17 cellular contexts compared by ENCODE assay signal in genomic region chr7:1034769-1035168, GRCh38. TPM values are rescaled to one million over a fixed set of nuclear protein-coding genes. Genes with fewer than 3 reads are reported as not detected.
"Had no signal": no experiment of that assay in that cellular context is flagged by ENCODE, and none has a peak within 500 bp of the region (broad histone marks: within the 10 kb centered on the region; RNA-seq: fewer than 3 reads in every experiment).

No MANE protein-coding gene starts in this region.

RNA-seq across cellular contexts. Expression of gene CYP2W1, which starts 51.8 kb away (rescaled TPM):
- total RNA-seq: activated CD4-positive, alpha-beta memory T cell treated with anti-CD3 and anti-CD28 coated beads, Interleukin-2, amount 10 ng/mL, durations not matched to agents 7 days and 5 days; activated CD4-positive, alpha-beta T cell treated with anti-CD3 and anti-CD28 coated beads for 36 hours; activated CD4-positive, alpha-beta T cell treated with anti-CD3 and anti-CD28 coated beads, Interleukin-2, amount 10 ng/mL, durations not matched to agents 7 days and 5 days; activated CD8-positive, alpha-beta memory T cell treated with anti-CD3 and anti-CD28 coated beads, Interleukin-2, amount 10 ng/mL, durations not matched to agents 7 days and 5 days; activated CD8-positive, alpha-beta T cell treated with anti-CD3 and anti-CD28 coated beads, Interleukin-2, amount 10 ng/mL, durations not matched to agents 7 days and 5 days; activated naive CD4-positive, alpha-beta T cell treated with anti-CD3 and anti-CD28 coated beads, Interleukin-2, amount 50 U/mL, for 72 hours; activated T-helper 2 cell treated with anti-CD3 and anti-CD28 coated beads, Interferon-gamma antibody, Interleukin-2, Interleukin-4, amounts not matched to agents 10 μg/mL and 5 μg/mL and 100 μg/mL, durations not matched to agents 14 hours and 24 hours and 36 hours; aorta; astrocyte; body of pancreas; breast epithelium; cardiac septum; cerebellum; T-helper 1 cell treated with Interleukin-12 subunit alpha and Interleukin-12 subunit beta and Interleukin-4 antibody, amounts not matched to agents 30 ng/mL and 1 ng/mL, for 36 hours; T-helper 17 cell; T-helper 2 cell treated with Interferon-gamma antibody and Interleukin-4, amounts not matched to agents 100 ng/mL and 5 ng/mL, for 36 hours; WTC11 had no signal
- polyA plus RNA-seq: aorta had no signal

RNA-seq across cellular contexts. Expression of gene GPER1, which starts 53.1 kb away (rescaled TPM):
- total RNA-seq: activated CD4-positive, alpha-beta T cell treated with anti-CD3 and anti-CD28 coated beads for 36 hours; activated CD8-positive, alpha-beta memory T cell treated with anti-CD3 and anti-CD28 coated beads, Interleukin-2, amount 10 ng/mL, durations not matched to agents 7 days and 5 days; activated naive CD4-positive, alpha-beta T cell treated with anti-CD3 and anti-CD28 coated beads, Interleukin-2, amount 50 U/mL, for 72 hours; T-helper 1 cell treated with Interleukin-12 subunit alpha and Interleukin-12 subunit beta and Interleukin-4 antibody, amounts not matched to agents 30 ng/mL and 1 ng/mL, for 36 hours had no signal
